Comparison of ENCODE assay signal across 9 cellular contexts in genomic region chr20:59063358-59064213, GRCh38. TPM values are rescaled to one million over a fixed set of nuclear protein-coding genes. Genes with fewer than 3 reads are reported as not detected.
DNase-seq lines count a peak whose midpoint lies in the region; ATAC-seq and TF ChIP-seq lines count a peak whose summit lies in the region.
"Had no signal": no experiment of that assay in that cellular context is flagged by ENCODE, and none has a peak within 500 bp of the region (broad histone marks: within the 10 kb centered on the region; RNA-seq: fewer than 3 reads in every experiment).

No MANE protein-coding gene starts in this region.

- intact Hi-C loops in IMR-90 (cut with micrococcal nuclease) (no loop called here), left cardiac atrium (cut with DNase I) (no loop called here)

- WGBS in IMR-90 (ENCODE audit: extremely low coverage in 2 of 2, insufficient read length in 1 of 2), 2 experiments = 0% methylated on average over 4 of the region's 22 CpGs; no CpG with 5 or more reads in 1 of the 2 experiments

- no peaks in the 10 kb centered on the region for H4K20me1 ChIP-seq in IMR-90 (ENCODE audit: insufficient read depth, low read length)

- peak overlapping the region; percentile 77 for H2AFZ ChIP-seq in IMR-90 (replicated peaks; ENCODE audit: low read length, poor library complexity)

- H3K36me3 ChIP-seq in IMR-90 (ENCODE audit: control insufficient read depth, insufficient read depth, low read length) (no peaks in the 10 kb centered on the region), WERI-Rb-1 (no peaks in the 10 kb centered on the region), subcutaneous abdominal adipose tissue (ENCODE audit: control insufficient read depth in 5 of 5, insufficient read depth in 5 of 5, low read length in 5 of 5) (no peaks in the 10 kb centered on the region)

- H3K56ac ChIP-seq in IMR-90 (ENCODE audit: extremely low read depth, insufficient read depth, low read length) = no peak overlapping the region

- no peak overlapping the region for H3K27ac ChIP-seq in IMR-90 (ENCODE audit: insufficient read depth, low read length)
- peak overlapping the region; percentile 74 for H3K27ac ChIP-seq in WERI-Rb-1
- H3K27ac ChIP-seq in subcutaneous abdominal adipose tissue (ENCODE audit: low read depth, low read length) = peak overlapping the region; percentile 3

- H3K4me1 ChIP-seq in IMR-90 (ENCODE audit: control insufficient read depth, insufficient read depth, low read length) = peaks cover 2% of the 10 kb centered on the region; the same call in 1 of the 2 replicates
- peaks cover 0 to 11% (median 0%) of the 10 kb centered on the region in 5 donors for H3K4me1 ChIP-seq in subcutaneous abdominal adipose tissue (ENCODE audit: control insufficient read depth in 5 of 5, insufficient read depth in 5 of 5, low read length in 5 of 5)

- no peak overlapping the region for H2BK15ac ChIP-seq in IMR-90 (ENCODE audit: low read depth, low read length)

- ATAC-seq in IMR-90 (ENCODE audit: low read depth) = peak; percentile 97
- ATAC-seq in left cardiac atrium = peak; percentile 96 to 99
- ATAC-seq: T-cell had no signal

- H3K14ac ChIP-seq in IMR-90 (replicated peaks; ENCODE audit: low read depth, low read length) = no peak overlapping the region

- no peak overlapping the region; the same call in 1 of the 2 replicates for H3K18ac ChIP-seq in IMR-90 (ENCODE audit: low read depth, low read length)

- H3K4ac ChIP-seq in IMR-90 (ENCODE audit: low read depth, low read length) = no peak overlapping the region

- no peak overlapping the region; the same call in 1 of the 2 replicates for H3K23ac ChIP-seq in IMR-90 (ENCODE audit: low read depth, low read length)

- DNase-seq in IMR-90 (peak; percentile 95), WERI-Rb-1 (peak; percentile 50), left cardiac atrium (peak; percentile 80), NCI-H1436 treated with DMSO at 0.1 percent for 48 hours (lab: John Stamatoyannopoulos, UW) (no peak), medulla oblongata (ENCODE audit: extremely low spot score) (no peak), NOMO-1 (lab: John Stamatoyannopoulos, UW; ENCODE audit: unreplicated experiment in 2 of 2) (no peak), NOMO-1 treated with DMSO at 0.1 percent for 48 hours (lab: John Stamatoyannopoulos, UW; ENCODE audit: unreplicated experiment) (no peak)
- DNase-seq: T-cell had no signal

- BruUV-seq in IMR-90 (replicated peaks; lab: Mats Ljungman, UMichigan) = no TSS peak

- no peaks in the 10 kb centered on the region for H3K9me1 ChIP-seq in IMR-90 (ENCODE audit: insufficient read depth, low read length)

- no peak overlapping the region for H3K4me3 ChIP-seq in IMR-90 (ENCODE audit: insufficient read depth, low read depth, low read length)
- H3K4me3 ChIP-seq in WERI-Rb-1 (ENCODE audit: low read depth, low read length) = peak overlapping the region; percentile 31
- peak overlapping the region in 1 of 5 donors; percentile 28 for H3K4me3 ChIP-seq in subcutaneous abdominal adipose tissue (ENCODE audit: low read depth in 1 of 5, low read length in 5 of 5)

- H4K91ac ChIP-seq in IMR-90 (ENCODE audit: insufficient read depth, low read depth, low read length) = no peak overlapping the region

- peak overlapping the region; percentile 37 for H3K4me2 ChIP-seq in IMR-90 (ENCODE audit: low read depth, low read length)

- in situ Hi-C loops in IMR-90 (cut with MboI; ENCODE audit: low sequenced_read_pairs) = no loop called here

- H2BK5ac ChIP-seq in IMR-90 (ENCODE audit: low read depth, low read length, poor library complexity, severe bottlenecking) = peak overlapping the region; percentile 14

- TF ChIP-seq POLR2A in IMR-90 (IDR thresholded peaks at IDR 0.05; ENCODE audit: low read depth, low read length) = peak; percentile 38; the same call in 1 of the 2 replicates

- CTCF ChIA-PET in IMR-90 (lab: Yijun Ruan, JAX) = no interaction called here

- H2AK5ac ChIP-seq in IMR-90 (ENCODE audit: low read depth, low read length) = no peak overlapping the region

- no peak overlapping the region for H2AK9ac ChIP-seq in IMR-90 (replicated peaks; ENCODE audit: low read depth, low read length, poor library complexity)

- H3K9me3 ChIP-seq in IMR-90 (ENCODE audit: control insufficient read depth, insufficient read depth, low read length) (no peaks in the 10 kb centered on the region), WERI-Rb-1 (ENCODE audit: severe bottlenecking) (no peaks in the 10 kb centered on the region), subcutaneous abdominal adipose tissue (ENCODE audit: control insufficient read depth in 5 of 5, low read length in 5 of 5) (no peaks in the 10 kb centered on the region)

- dilution Hi-C loops in IMR-90 (cut with HindIII; ENCODE audit: low sequenced_read_pairs, unreplicated experiment) = no loop called here

- H3K9ac ChIP-seq in IMR-90 (ENCODE audit: low read depth, low read length) (peak overlapping the region; percentile 39; the same call in 1 of the 2 replicates), subcutaneous abdominal adipose tissue (ENCODE audit: low read length in 5 of 5) (peak overlapping the region in 1 of 5 donors; percentile 23)

- H3K79me1 ChIP-seq in IMR-90 (ENCODE audit: low read depth in 1 of 2, low read length in 2 of 2) = no peaks in the 10 kb centered on the region

- POLR2A ChIA-PET in IMR-90 (lab: Charles Lee; ENCODE audit: unreplicated experiment) = no interaction called here

- no peak for TF ChIP-seq RAD21 in IMR-90 (IDR thresholded peaks at IDR 0.05; ENCODE audit: low read length)

- H2BK20ac ChIP-seq in IMR-90 (ENCODE audit: low read depth, low read length) = no peak overlapping the region

- H4K8ac ChIP-seq in IMR-90 (ENCODE audit: low read depth in 2 of 2, low read length in 2 of 2) = peak overlapping the region in 1 of 2 experiments; percentile 36; a peak in 1 of 4 replicates

- no peak for TF ChIP-seq CTCF in IMR-90 (conservative IDR thresholded peaks at IDR 0.05; ENCODE audit: low read depth, low read length)
- TF ChIP-seq CTCF in WERI-Rb-1 (IDR thresholded peaks at IDR 0.05; ENCODE audit: low read depth, low read length) = no peak

- no peak overlapping the region for H2BK120ac ChIP-seq in IMR-90 (ENCODE audit: low read depth, low read length)

- H3K27me3 ChIP-seq in IMR-90 (ENCODE audit: control insufficient read depth, insufficient read depth, low read length) = peaks cover 6% of the 10 kb centered on the region
- no peaks in the 10 kb centered on the region for H3K27me3 ChIP-seq in WERI-Rb-1 (ENCODE audit: insufficient read depth, low read depth, severe bottlenecking)
- H3K27me3 ChIP-seq in subcutaneous abdominal adipose tissue (ENCODE audit: control insufficient read depth in 5 of 5, insufficient read depth in 4 of 5, low read length in 5 of 5) = peaks cover 0 to 5% (median 0%) of the 10 kb centered on the region in 5 donors

- H4K5ac ChIP-seq in IMR-90 (ENCODE audit: low read depth, low read length) = no peak overlapping the region

TF ChIP-seq in IMR-90, 13 proteins besides CTCF, POLR2A, EP300 and RAD21:
- TF ChIP-seq BHLHE40 (IDR thresholded peaks at IDR 0.05; ENCODE audit: low read depth, low read length) (peak; percentile 70), RFX5 (IDR thresholded peaks at IDR 0.05; ENCODE audit: low read depth, low read length) (no peak), ELK1 (IDR thresholded peaks at IDR 0.05; ENCODE audit: borderline replicate concordance, low read depth, low read length) (no peak), FOS (IDR thresholded peaks at IDR 0.05; ENCODE audit: low read depth, low read length) (peak; percentile 90), CHD1 (IDR thresholded peaks at IDR 0.05; ENCODE audit: low read depth, low read length) (no peak), CEBPB (IDR thresholded peaks at IDR 0.05; ENCODE audit: low read depth, low read length) (no peak), NFE2L2 (IDR thresholded peaks at IDR 0.05; ENCODE audit: low read depth, low read length) (no peak), MAZ (IDR thresholded peaks at IDR 0.05; ENCODE audit: borderline replicate concordance, low read depth, low read length) (no peak), SMC3 (IDR thresholded peaks at IDR 0.05; ENCODE audit: low read depth, low read length) (no peak)

RNA-seq across cellular contexts. Expression of gene PRELID3B, which starts 21.0 kb away (rescaled TPM):
- total RNA-seq in IMR-90 (2012; rRNA removed) (41.9 and 80.8 TPM in 2 replicates), left cardiac atrium (10 to 100 TPM; 39.9 to 58.4 TPM)
- 18.0 and 24.8 TPM in 2 replicates for polyA plus RNA-seq in IMR-90 (2012; rRNA removed)
- 3.3 and 4.8 TPM in 2 replicates for polyA plus RNA-seq in IMR-90 (2012; cell fraction: cytosol; rRNA removed)
- polyA plus RNA-seq in IMR-90 (2012; cell fraction: nucleus; rRNA removed; ENCODE audit: low replicate concordance) = 1.4 and 8.0 TPM in 2 replicates

RNA-seq across cellular contexts. Expression of gene ATP5F1E, which starts 31.5 kb away (rescaled TPM):
- total RNA-seq in IMR-90 (2012; rRNA removed) = 3.8 and 12.2 TPM in 2 replicates
- polyA plus RNA-seq in IMR-90 (2012; rRNA removed) = 34.5 and 42.6 TPM in 2 replicates
- 9.0 and 19.1 TPM in 2 replicates for polyA plus RNA-seq in IMR-90 (2012; cell fraction: cytosol; rRNA removed)
- polyA plus RNA-seq in IMR-90 (2012; cell fraction: nucleus; rRNA removed; ENCODE audit: low replicate concordance) = 1.8 and 10.5 TPM in 2 replicates
- total RNA-seq in left cardiac atrium = 100 to 1,000 TPM; 122 to 125 TPM

RNA-seq across cellular contexts. Expression of gene TUBB1, which starts 44.4 kb away (rescaled TPM):
- total RNA-seq in IMR-90 (2012; rRNA removed) (not detected in 2 replicates), left cardiac atrium (under 1 TPM; 0.15 to 0.37 TPM)
- polyA plus RNA-seq in IMR-90 (2012; rRNA removed) = not detected in 2 replicates
- polyA plus RNA-seq in IMR-90 (2012; cell fraction: cytosol; rRNA removed) = not detected in 2 replicates
- polyA plus RNA-seq in IMR-90 (2012; cell fraction: nucleus; rRNA removed; ENCODE audit: low replicate concordance) = 0.02 TPM in 1 of 2 replicates, not detected in the other

RNA-seq across cellular contexts. Expression of gene CTSZ, which starts 56.5 kb away (rescaled TPM):
- total RNA-seq in IMR-90 (2012; rRNA removed) (43.6 and 46.1 TPM in 2 replicates), left cardiac atrium (100 to 1,000 TPM; 166 to 174 TPM)
- 82.8 and 88.5 TPM in 2 replicates for polyA plus RNA-seq in IMR-90 (2012; rRNA removed)
- polyA plus RNA-seq in IMR-90 (2012; cell fraction: cytosol; rRNA removed) = 78.1 and 134 TPM in 2 replicates
- polyA plus RNA-seq in IMR-90 (2012; cell fraction: nucleus; rRNA removed; ENCODE audit: low replicate concordance) = 37.6 and 39.3 TPM in 2 replicates

Comparison
In these comparisons a context has a peak if more than half of its experiments do, and no peak if none do; other contexts are left out.
1. DNase-seq: peak in IMR-90 (single experiment), WERI-Rb-1 (single experiment) and left cardiac atrium (single experiment); none in NCI-H1436 treated with DMSO at 0.1 percent for 48 hours (single experiment), medulla oblongata (single experiment), NOMO-1 (0 of 2) and NOMO-1 treated with DMSO at 0.1 percent for 48 hours (single experiment).